14 cellular contexts compared by ENCODE assay signal in the genomic region with DNA sequence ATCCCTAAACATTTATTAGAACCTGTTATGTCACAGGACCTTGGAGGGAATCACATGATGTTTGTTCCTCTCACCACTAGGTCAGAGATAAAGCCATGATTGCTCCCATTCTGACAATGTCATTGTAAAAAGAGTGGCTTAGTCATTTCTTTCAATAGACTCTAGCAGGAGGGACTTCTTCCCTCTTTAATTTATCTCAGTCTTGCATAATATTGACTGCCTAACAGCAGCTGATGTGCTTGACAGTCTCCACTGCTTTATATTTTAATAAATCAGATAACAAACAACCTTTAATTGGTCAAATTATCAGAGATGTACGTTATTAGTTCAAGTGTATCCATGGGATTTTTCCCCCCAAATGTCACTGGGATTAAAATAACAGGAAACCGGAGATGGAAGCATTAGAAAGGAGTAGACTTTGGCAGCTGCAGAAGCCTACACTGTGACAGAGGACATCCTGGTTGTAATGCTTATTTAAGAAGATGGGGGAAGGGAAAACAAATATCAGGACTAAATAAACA. TPM values are rescaled to one million over a fixed set of nuclear protein-coding genes. Genes with fewer than 3 reads are reported as not detected.
A peak's percentile ranks its signal among the peaks of the same experiment; 100 is the strongest.
DNase-seq lines count a peak whose midpoint lies in the region; FAIRE-seq and TF ChIP-seq lines count a peak whose summit lies in the region.
"Had no signal": no experiment of that assay in that cellular context is flagged by ENCODE, and none has a peak within 500 bp of the region (broad histone marks: within the 10 kb centered on the region; RNA-seq: fewer than 3 reads in every experiment).

No MANE protein-coding gene starts in this region.

- no peaks in the 10 kb centered on the region for H3K9me3 Mint-ChIP-seq in endodermal cell
- peaks cover 10% of the 10 kb centered on the region for H3K9me3 Mint-ChIP-seq in nephron progenitor cell
- H3K9me3 Mint-ChIP-seq: activated naive CD8-positive, alpha-beta T cell treated with anti-CD3 and anti-CD28 coated beads, Interleukin-2, amount 50 U/mL, for 24 hours had no signal

- peaks cover 4% of the 10 kb centered on the region for H3K9me3 ChIP-seq in endodermal cell (ENCODE audit: control insufficient read depth, low read length)
- H3K9me3 ChIP-seq: MG63 had no signal

- H3K27ac Mint-ChIP-seq in endodermal cell (no peak overlapping the region), nephron progenitor cell (no peak overlapping the region)
- H3K27ac Mint-ChIP-seq: activated naive CD8-positive, alpha-beta T cell treated with anti-CD3 and anti-CD28 coated beads, Interleukin-2, amount 50 U/mL, for 24 hours; mesothelial cell of epicardium had no signal

- 42% methylated on average over 2 of the region's 2 CpGs; no CpG with 5 or more reads in 1 of the 2 experiments for WGBS in endodermal cell (ENCODE audit: insufficient coverage in 1 of 2, insufficient read length in 1 of 2), 2 experiments

- no peaks in the 10 kb centered on the region for H3K27me3 Mint-ChIP-seq in endodermal cell (ENCODE audit: insufficient read depth)
- H3K27me3 Mint-ChIP-seq in nephron progenitor cell (ENCODE audit: low read depth, poor library complexity), result peaks cover 7% of the 10 kb centered on the region

- no peaks in the 10 kb centered on the region for H3K27me3 ChIP-seq in endodermal cell (ENCODE audit: control insufficient read depth, insufficient read depth, low read length, poor library complexity, severe bottlenecking)
- H3K27me3 ChIP-seq in dorsolateral prefrontal cortex, result no peaks in the 10 kb centered on the region
- H3K27me3 ChIP-seq: MG63 had no signal

- H3K27ac ChIP-seq in endodermal cell (ENCODE audit: low read depth, low read length), result no peak overlapping the region
- peak overlapping the region in 2 of 59 donors; percentile 9 to 26 for H3K27ac ChIP-seq in dorsolateral prefrontal cortex

- no peaks in the 10 kb centered on the region for H3K36me3 ChIP-seq in endodermal cell (ENCODE audit: control insufficient read depth, insufficient read depth, low read length)

- intact Hi-C loops in dorsolateral prefrontal cortex (cut with DNase I), result no loop called here

- no peak overlapping the region for H3K9ac ChIP-seq in endodermal cell (ENCODE audit: extremely low read depth, low read length, poor library complexity, severe bottlenecking)

- H3K4me3 Mint-ChIP-seq in endodermal cell (peak overlapping the region; percentile 15), nephron progenitor cell (peak overlapping the region; percentile 18)
- H3K4me3 Mint-ChIP-seq: activated naive CD8-positive, alpha-beta T cell treated with anti-CD3 and anti-CD28 coated beads, Interleukin-2, amount 50 U/mL, for 24 hours; mesothelial cell of epicardium had no signal

- TF ChIP-seq CTCF in endodermal cell (conservative IDR thresholded peaks at IDR 0.05) (no peak), nephron progenitor cell (IDR thresholded peaks at IDR 0.05) (no peak), D721Med (IDR thresholded peaks at IDR 0.05; ENCODE audit: insufficient read depth, missing control alignments) (no peak), dorsolateral prefrontal cortex (IDR thresholded peaks at IDR 0.05 in 54 of 56, conservative IDR thresholded peaks at IDR 0.05 in 2 of 56; ENCODE audit: low read depth in 1 of 56, partially characterized antibody in 56 of 56) (no peak)

- DNase-seq in NCI-H1092 treated with DMSO at 0.1 percent for 48 hours (lab: John Stamatoyannopoulos, UW) (peak; percentile 5), NCI-H1092 (lab: John Stamatoyannopoulos, UW) (no peak), NCI-H2029 (lab: John Stamatoyannopoulos, UW) (peak; percentile 96), endodermal cell (no peak), nephron progenitor cell (no peak), D721Med (ENCODE audit: insufficient read length, low spot score) (no peak), dorsolateral prefrontal cortex (no peak)
- no peak for DNase-seq in effector CD4-positive, alpha-beta T cell
- DNase-seq: activated CD8-positive, alpha-beta memory T cell treated with anti-CD3 and anti-CD28 coated beads, Interleukin-2, amount 50 U/mL, for 48 hours; activated naive CD8-positive, alpha-beta T cell treated with anti-CD3 and anti-CD28 coated beads, Interleukin-2, amount 50 U/mL, for 24 hours; glutamatergic neuron; MG63 had no signal

- H3K4me1 ChIP-seq in endodermal cell (ENCODE audit: control insufficient read depth, insufficient read depth, low read length), result peaks cover 13% of the 10 kb centered on the region

- peak overlapping the region; percentile 66 for H3K4me3 ChIP-seq in endodermal cell (ENCODE audit: low read length)
- H3K4me3 ChIP-seq in dorsolateral prefrontal cortex, result no peak overlapping the region
- H3K4me3 ChIP-seq: MG63 had no signal

- no peak for FAIRE-seq in D721Med (lab: Jason Lieb, UNC)

- H3K36me3 Mint-ChIP-seq in endodermal cell (ENCODE audit: low read depth) (no peaks in the 10 kb centered on the region), nephron progenitor cell (ENCODE audit: low read depth) (peaks cover 21% of the 10 kb centered on the region)

- peaks cover 24% of the 10 kb centered on the region for H3K4me1 Mint-ChIP-seq in endodermal cell
- H3K4me1 Mint-ChIP-seq in nephron progenitor cell, result peaks cover 61% of the 10 kb centered on the region
- H3K4me1 Mint-ChIP-seq: activated naive CD8-positive, alpha-beta T cell treated with anti-CD3 and anti-CD28 coated beads, Interleukin-2, amount 50 U/mL, for 24 hours had no signal

RNA-seq across cellular contexts. Expression of a gene that starts 39.6 kb away (rescaled TPM):
- total RNA-seq in endodermal cell (1 to 10 TPM in 1 of 2 donors, under 1 TPM in 1; 0.24 to 3.7 TPM), dorsolateral prefrontal cortex (10 to 100 TPM; 11.7 to 46.8 (median 26.5) TPM)
- 6.4 TPM for polyA plus RNA-seq in endodermal cell (2013, experiment 1 of 2)
- 4.8 TPM for polyA plus RNA-seq in endodermal cell (2013, experiment 2 of 2)
- total RNA-seq: OCI-LY7 had no signal

Comparison
In these comparisons a context has a peak if more than half of its experiments do, and no peak if none do; other contexts are left out.
1. DNase-seq: peak in NCI-H1092 treated with DMSO at 0.1 percent for 48 hours (single experiment) and NCI-H2029 (single experiment); none in NCI-H1092 (single experiment), endodermal cell (single experiment), nephron progenitor cell (single experiment), effector CD4-positive, alpha-beta T cell (single experiment), D721Med (single experiment) and dorsolateral prefrontal cortex (0 of 10).